Comparison of ENCODE assay signal across 8 cellular contexts in genomic region chrX:34656842-34657780, GRCh38. TPM values are rescaled to one million over a fixed set of nuclear protein-coding genes. Genes with fewer than 3 reads are reported as not detected.
DNase-seq lines count a peak whose midpoint lies in the region; ATAC-seq lines count a peak whose summit lies in the region.

Gene TMEM47, minus strand, starts transcription at chrX:34657285. Its CDS starts 256 bp downstream, at chrX:34657029.

- intact Hi-C loops in left colon (cut with DNase I, micrococcal nuclease): no loop called here

- ATAC-seq in left colon (peak; percentile 100), HG03097 (IDR thresholded peaks at IDR 0.05; ENCODE audit: low FRiP score, unreplicated experiment) (no peak)

- DNase-seq in activated gamma-delta T cell (lab: John Stamatoyannopoulos, UW) (peak; percentile 12), activated gamma-delta T cell treated with Interleukin-2 at 50 U/mL for 16 hours (no peak), NCI-H69 (lab: John Stamatoyannopoulos, UW) (peak; percentile 82), dedifferentiated amniotic fluid mesenchymal stem cell (ENCODE audit: extremely low spot score) (peak; percentile 65), left colon (peak; percentile 60 to 63), stromal cell of bone marrow (ENCODE audit: low read depth) (peak; percentile 59), inferior parietal cortex (ENCODE audit: extremely low spot score) (no peak)

RNA-seq across cellular contexts. Expression of gene TMEM47, which starts in this region (rescaled TPM):
- 1 to 10 TPM; 3.8 to 9.1 TPM for total RNA-seq in left colon

Comparison
In these comparisons a context has a peak if more than half of its experiments do, and no peak if none do; other contexts are left out.
1. DNase-seq: peak in activated gamma-delta T cell (single experiment), NCI-H69 (single experiment), dedifferentiated amniotic fluid mesenchymal stem cell (single experiment), left colon (2 of 2) and stromal cell of bone marrow (single experiment); none in activated gamma-delta T cell treated with Interleukin-2 at 50 U/mL for 16 hours (single experiment) and inferior parietal cortex (single experiment).